26 cellular contexts compared by ENCODE assay signal in the genomic region with DNA sequence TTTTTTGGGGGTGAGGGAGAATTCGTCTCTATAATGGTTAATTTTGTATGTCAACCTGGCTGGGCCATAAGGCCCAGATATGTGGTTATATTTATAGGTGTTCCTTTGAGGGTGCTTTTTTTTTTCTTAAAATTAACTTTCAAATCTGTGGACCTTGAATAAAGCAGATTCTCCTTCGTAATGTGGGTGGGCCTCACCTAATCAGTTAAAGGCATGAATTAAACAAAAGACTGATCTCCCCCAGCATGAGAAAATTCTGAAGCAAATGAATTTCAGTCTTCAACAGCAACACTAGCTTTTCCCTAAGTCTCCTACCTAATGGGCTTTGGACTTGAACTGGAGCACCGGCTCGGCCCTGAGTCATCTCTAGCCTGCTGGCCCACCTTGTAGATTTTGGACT.
DNase-seq lines count a peak whose midpoint lies in the region; ATAC-seq, FAIRE-seq and TF ChIP-seq lines count a peak whose summit lies in the region.
"Had no signal": no experiment of that assay in that cellular context is flagged by ENCODE, and none has a peak within 500 bp of the region (broad histone marks: within the 10 kb centered on the region; RNA-seq: fewer than 3 reads in every experiment).

No MANE protein-coding gene starts in this region.

- peak; percentile 21; the same call in 1 of the 2 replicates for ATAC-seq in PC-3
- no peak for ATAC-seq in K562

- DNase-seq in PC-3: peak; percentile 26
- DNase-seq in K562 (ENCODE audit: extremely low read depth in 1 of 4, low spot score in 3 of 4): no peak
- DNase-seq in chondrocyte (ENCODE audit: low spot score): no peak
- DNase-seq in activated CD4-positive, alpha-beta T cell treated with anti-CD3 and anti-CD28 coated beads, Interleukin-2, amount 50 U/mL, for 1 hour: no peak
- DNase-seq in OCI-LY7 (ENCODE audit: low spot score): no peak
- DNase-seq: 8988T; ACHN; BE2C; C1 segment of cervical spinal cord; CD4-positive, alpha-beta memory T cell; CD4-positive, CD25-positive, alpha-beta regulatory T cell; CD8-positive, alpha-beta memory T cell; COR-L47; DMS 273 treated with DMSO at 0.1 percent for 48 hours; DMS153; DMS53; DMS79; DND-41; GF-D8 had no signal

- in situ Hi-C loops in K562 (cut with MboI): no loop called here

- H2AFZ ChIP-seq in PC-3 (ENCODE audit: low read length) (no peak overlapping the region), K562 (ENCODE audit: low read depth, low read length) (no peak overlapping the region), OCI-LY7 (ENCODE audit: low read length) (no peak overlapping the region)

- POLR2A ChIA-PET in HEK293 (lab: Yijun Ruan, JAX) (no interaction called here), PC-3 (lab: Charles Lee; ENCODE audit: unreplicated experiment) (no interaction called here), K562 (lab: Yijun Ruan, JAX) (no interaction called here), OCI-LY7 (lab: Charles Lee) (no interaction called here)

- BruUV-seq in PC-3 (replicated peaks; lab: Mats Ljungman, UMichigan) (no TSS peak), K562 (replicated peaks; lab: Mats Ljungman, UMichigan) (no TSS peak), OCI-LY7 (replicated peaks; lab: Mats Ljungman, UMichigan) (no TSS peak)

- TF ChIP-seq CTCF in HEK293 (tag by site-specific recombination; IDR thresholded peaks at IDR 0.05) (no peak), PC-3 (conservative IDR thresholded peaks at IDR 0.05; ENCODE audit: low read depth, low read length) (no peak), K562 (IDR thresholded peaks at IDR 0.05 in 2 of 3, conservative IDR thresholded peaks at IDR 0.05 in 1 of 3; ENCODE audit: insufficient read depth in 2 of 3, low read depth in 1 of 3, low read length in 3 of 3) (no peak), chondrocyte (IDR thresholded peaks at IDR 0.05) (no peak), OCI-LY7 (conservative IDR thresholded peaks at IDR 0.05; ENCODE audit: low read length) (no peak)

- H3F3A ChIP-seq in PC-3 (ENCODE audit: low read length, unreplicated experiment): no peaks in the 10 kb centered on the region

- no peaks in the 10 kb centered on the region for H3K9me3 Mint-ChIP-seq in chondrocyte (ENCODE audit: low read depth)
- H3K9me3 Mint-ChIP-seq: CD14-positive monocyte; CD4-positive, alpha-beta memory T cell had no signal

- CTCF ChIA-PET in HEK293 (lab: Yijun Ruan, JAX) (no interaction called here), PC-3 (lab: Charles Lee) (no interaction called here), K562 (lab: Yijun Ruan, JAX; ENCODE audit: low intra/inter-chr PET ratio) (no interaction called here), OCI-LY7 (lab: Charles Lee; ENCODE audit: unreplicated experiment) (no interaction called here)

- H3K79me2 ChIP-seq in PC-3 (ENCODE audit: low read length): no peaks in the 10 kb centered on the region
- no peaks in the 10 kb centered on the region for H3K79me2 ChIP-seq in K562 (ENCODE audit: control insufficient read depth, insufficient read depth, low read length)
- no peaks in the 10 kb centered on the region for H3K79me2 ChIP-seq in OCI-LY7 (ENCODE audit: insufficient read depth, low read depth, low read length)

- no peak overlapping the region for H3K9ac ChIP-seq in PC-3 (ENCODE audit: low read length)
- no peak overlapping the region for H3K9ac ChIP-seq in K562 (ENCODE audit: insufficient read depth in 1 of 2, low read depth in 2 of 2, low read length in 2 of 2)
- H3K9ac ChIP-seq: BLaER1 had no signal

- peaks cover 20% of the 10 kb centered on the region for H3K27me3 Mint-ChIP-seq in chondrocyte (ENCODE audit: low read depth)
- H3K27me3 Mint-ChIP-seq: CD8-positive, alpha-beta memory T cell had no signal

- H3K36me3 ChIP-seq in HEK293 (ENCODE audit: control insufficient read depth in 2 of 2, insufficient read depth in 1 of 2, low read length in 2 of 2): no peaks in the 10 kb centered on the region
- H3K36me3 ChIP-seq in PC-3 (ENCODE audit: low read depth, low read length): no peaks in the 10 kb centered on the region
- no peaks in the 10 kb centered on the region for H3K36me3 ChIP-seq in K562 (ENCODE audit: control insufficient read depth, insufficient read depth, low read length)
- H3K36me3 ChIP-seq in OCI-LY7 (ENCODE audit: insufficient read depth, low read length): no peaks in the 10 kb centered on the region
- H3K36me3 ChIP-seq: BE2C, BLaER1 had no signal

- TF ChIP-seq EP300 in K562 (IDR thresholded peaks at IDR 0.05; ENCODE audit: low read length): no peak

- no peaks in the 10 kb centered on the region for H3K36me3 Mint-ChIP-seq in chondrocyte (ENCODE audit: low read depth)
- H3K36me3 Mint-ChIP-seq: CD14-positive monocyte; CD4-positive, alpha-beta memory T cell; CD4-positive, CD25-positive, alpha-beta regulatory T cell; CD8-positive, alpha-beta memory T cell had no signal

- H3K4me3 ChIP-seq in HEK293 (ENCODE audit: low read depth, low read length) (no peak overlapping the region), PC-3 (ENCODE audit: low read length) (no peak overlapping the region), K562 (no peak overlapping the region), OCI-LY7 (ENCODE audit: low read depth, low read length, poor library complexity, severe bottlenecking) (no peak overlapping the region)
- H3K4me3 ChIP-seq: BLaER1 had no signal

- no peak for TF ChIP-seq RAD21 in K562 (CRISPR knock-in tag; conservative IDR thresholded peaks at IDR 0.05 in 1 of 2, IDR thresholded peaks at IDR 0.05 in 1 of 2)

- no peak for TF ChIP-seq POLR2A in K562 (conservative IDR thresholded peaks at IDR 0.05)

- H4K20me1 ChIP-seq in PC-3 (ENCODE audit: low read length) (no peaks in the 10 kb centered on the region), K562 (replicated peaks; ENCODE audit: control insufficient read depth, insufficient read depth, low read length) (no peaks in the 10 kb centered on the region), OCI-LY7 (ENCODE audit: insufficient read depth, low read length) (no peaks in the 10 kb centered on the region)
- H4K20me1 ChIP-seq: BLaER1 had no signal

- no peaks in the 10 kb centered on the region for H3K4me1 Mint-ChIP-seq in chondrocyte (ENCODE audit: low read depth)
- H3K4me1 Mint-ChIP-seq: CD14-positive monocyte; CD4-positive, alpha-beta memory T cell; CD4-positive, CD25-positive, alpha-beta regulatory T cell; CD8-positive, alpha-beta memory T cell had no signal

- H3K27ac Mint-ChIP-seq in chondrocyte (ENCODE audit: unreplicated experiment): no peak overlapping the region
- H3K27ac Mint-ChIP-seq: CD14-positive monocyte; CD4-positive, alpha-beta memory T cell; CD4-positive, CD25-positive, alpha-beta regulatory T cell had no signal

- H3K9me1 ChIP-seq in K562 (ENCODE audit: control insufficient read depth, insufficient read depth, low read length): no peaks in the 10 kb centered on the region

- no peak overlapping the region for H3K27ac ChIP-seq in HEK293 (ENCODE audit: extremely low read depth, low read depth, low read length)
- no peak overlapping the region for H3K27ac ChIP-seq in PC-3 (ENCODE audit: low read length)
- H3K27ac ChIP-seq in K562 (ENCODE audit: extremely low read depth, low read depth, low read length): no peak overlapping the region
- no peak overlapping the region for H3K27ac ChIP-seq in OCI-LY7 (ENCODE audit: low read depth, low read length, poor library complexity, severe bottlenecking)
- H3K27ac ChIP-seq: BLaER1 had no signal

- 9% methylated on average over 4 of the region's 4 CpGs for WGBS in K562 (ENCODE audit: insufficient coverage, low coverage, missing lambda C conversion rate)

- no peaks in the 10 kb centered on the region for H3K9me2 ChIP-seq in PC-3 (replicated peaks; ENCODE audit: low read length)
- no peaks in the 10 kb centered on the region for H3K9me2 ChIP-seq in OCI-LY7 (ENCODE audit: insufficient read depth, low read length)

- no peak for FAIRE-seq in K562 (lab: Jason Lieb, UNC)
- FAIRE-seq: A204.1, G401.6, GM12891, GM19239 had no signal

- intact Hi-C loops in PC-3 (cut with micrococcal nuclease): no loop called here
- intact Hi-C loops in K562 (cut with micrococcal nuclease): no loop called here
- intact Hi-C loops in OCI-LY7 (cut with micrococcal nuclease; ENCODE audit: unreplicated experiment): no loop called here

- no peaks in the 10 kb centered on the region for H3K9me3 ChIP-seq in HEK293 (ENCODE audit: control insufficient read depth, insufficient read depth, low read depth, low read length)
- H3K9me3 ChIP-seq in PC-3 (ENCODE audit: low read length): no peaks in the 10 kb centered on the region
- no peaks in the 10 kb centered on the region for H3K9me3 ChIP-seq in K562 (replicated peaks; ENCODE audit: control insufficient read depth, insufficient read depth, low read depth, low read length)
- no peaks in the 10 kb centered on the region for H3K9me3 ChIP-seq in OCI-LY7 (ENCODE audit: low read length)
- H3K9me3 ChIP-seq: BE2C, BLaER1 had no signal

- H3K27me3 ChIP-seq in PC-3 (ENCODE audit: low read length) (no peaks in the 10 kb centered on the region), K562 (ENCODE audit: control insufficient read depth in 2 of 2, insufficient read depth in 2 of 2, low read length in 2 of 2) (no peaks in the 10 kb centered on the region)
- H3K27me3 ChIP-seq: BE2C, BLaER1 had no signal

- no peak overlapping the region for H3K4me3 Mint-ChIP-seq in chondrocyte (ENCODE audit: unreplicated experiment)
- H3K4me3 Mint-ChIP-seq: CD14-positive monocyte; CD4-positive, alpha-beta memory T cell; CD4-positive, CD25-positive, alpha-beta regulatory T cell; CD8-positive, alpha-beta memory T cell had no signal

- no peaks in the 10 kb centered on the region for H3K4me1 ChIP-seq in HEK293 (ENCODE audit: control insufficient read depth, insufficient read depth, low read length)
- peaks cover 20% of the 10 kb centered on the region for H3K4me1 ChIP-seq in PC-3 (ENCODE audit: insufficient read depth, low read length)
- no peaks in the 10 kb centered on the region for H3K4me1 ChIP-seq in K562 (replicated peaks in 1 of 2; ENCODE audit: control insufficient read depth in 2 of 2, insufficient read depth in 2 of 2, low read length in 2 of 2)
- no peaks in the 10 kb centered on the region for H3K4me1 ChIP-seq in OCI-LY7 (ENCODE audit: insufficient read depth, low read length, poor library complexity, severe bottlenecking)
- H3K4me1 ChIP-seq: BE2C, BLaER1 had no signal

- H3K4me2 ChIP-seq in PC-3 (ENCODE audit: low read length) (no peak overlapping the region), K562 (ENCODE audit: insufficient read depth, low read length) (no peak overlapping the region), OCI-LY7 (ENCODE audit: low read length) (no peak overlapping the region)
- H3K4me2 ChIP-seq: BLaER1 had no signal

TF ChIP-seq in K562, 482 proteins besides CTCF, POLR2A, EP300 and RAD21:
- TF ChIP-seq ZNF134 (CRISPR knock-in tag; conservative IDR thresholded peaks at IDR 0.05) (peak; percentile 80), NCOR1 (IDR thresholded peaks at IDR 0.05) (no peak)
